ENCODE assay signal across 24 cellular contexts in the genomic region with DNA sequence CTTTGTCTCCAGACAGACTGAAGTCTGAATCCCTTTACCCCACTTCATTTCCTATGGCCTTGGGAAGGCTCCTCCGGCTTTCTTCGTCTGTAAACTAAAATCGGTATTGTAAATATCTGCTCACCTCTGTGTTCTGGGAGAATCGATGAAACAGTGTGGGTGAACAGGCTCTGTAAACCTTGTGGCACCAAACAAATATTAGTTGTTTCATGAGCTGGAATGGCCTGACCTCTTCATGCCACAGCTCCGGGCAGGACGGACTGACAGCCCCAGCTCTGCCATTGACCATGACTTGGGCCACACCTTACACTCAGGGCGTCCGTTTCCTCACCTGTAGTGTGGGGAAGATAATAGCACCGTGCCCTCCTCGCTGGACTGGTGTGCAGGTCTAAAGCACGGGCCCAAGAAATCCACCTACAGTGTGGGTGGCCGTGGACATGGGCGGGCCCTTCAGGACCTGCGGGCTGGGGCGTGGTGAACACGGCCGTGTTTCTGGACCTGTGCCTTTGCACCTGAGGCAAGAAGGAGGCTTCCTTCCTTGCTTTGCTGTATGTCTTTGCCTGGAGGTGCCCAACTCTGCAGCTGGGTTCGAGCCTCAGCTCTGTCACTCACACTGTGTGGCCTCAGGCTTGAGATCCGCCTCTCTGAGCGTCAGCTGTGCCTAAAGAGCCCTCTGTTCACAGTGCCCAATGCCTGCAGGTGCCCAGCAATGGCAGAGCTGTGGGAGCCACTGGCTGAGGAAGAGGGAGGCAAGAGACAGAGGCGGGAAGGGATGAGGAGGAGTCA. TPM values are rescaled to one million over a fixed set of nuclear protein-coding genes. Genes with fewer than 3 reads are reported as not detected.
"Had no signal": no experiment of that assay in that cellular context is flagged by ENCODE, and none has a peak within 500 bp of the region (broad histone marks: within the 10 kb centered on the region; RNA-seq: fewer than 3 reads in every experiment).

No MANE protein-coding gene starts in this region.

- H3K27me3 Mint-ChIP-seq: naive thymus-derived CD4-positive, alpha-beta T cell had no signal

- H3K4me3 ChIP-seq: coronary artery, heart left ventricle, left lung, lung, pancreas, stomach, upper lobe of left lung, uterus had no signal

- DNase-seq: central memory CD4-positive, alpha-beta T cell; effector CD4-positive, alpha-beta T cell; endodermal cell; erythroblast; foreskin melanocyte; heart left ventricle; hippocampal formation; kidney glomerular epithelial cell; mesendoderm; naive thymus-derived CD4-positive, alpha-beta T cell; nephron progenitor cell; nucleus accumbens; pancreas; small intestine; stimulated activated CD4-positive, alpha-beta T cell treated with anti-CD3 and anti-CD28 coated beads, Interleukin-12 subunit alpha, Interleukin-12 subunit beta, amount 100 ng/mL, for 4 hours; stimulated activated naive CD4-positive, alpha-beta T cell; stomach; upper lobe of left lung; uterus had no signal

- H3K9me3 Mint-ChIP-seq: naive thymus-derived CD4-positive, alpha-beta T cell; nephron progenitor cell had no signal

- H3K9me3 ChIP-seq: heart left ventricle, left lung, pancreas, stomach, upper lobe of left lung, uterus had no signal

- H3K27ac Mint-ChIP-seq: endodermal cell; naive thymus-derived CD4-positive, alpha-beta T cell; nephron progenitor cell had no signal

- H3K27ac ChIP-seq: coronary artery, heart left ventricle, left lung, pancreas, upper lobe of left lung, uterus had no signal

- H3K4me1 Mint-ChIP-seq: naive thymus-derived CD4-positive, alpha-beta T cell had no signal

- H3K36me3 ChIP-seq: heart left ventricle, left lung, pancreas, stomach, upper lobe of left lung, uterus had no signal

- ATAC-seq: left lung; naive thymus-derived CD4-positive, alpha-beta T cell; pancreas had no signal

- H3K4me1 ChIP-seq: left lung, upper lobe of left lung, uterus had no signal

- H3K27me3 ChIP-seq: heart left ventricle, left lung, pancreas, stomach, upper lobe of left lung, uterus had no signal

- H3K4me3 Mint-ChIP-seq: endodermal cell; naive thymus-derived CD4-positive, alpha-beta T cell; nephron progenitor cell had no signal

RNA-seq across cellular contexts. Expression of gene NECAB2, which starts 21.1 kb away (rescaled TPM):
- total RNA-seq: dermis microvascular lymphatic vessel endothelial cell; glomerular endothelial cell; naive thymus-derived CD4-positive, alpha-beta T cell had no signal
- polyA plus RNA-seq: naive thymus-derived CD4-positive, alpha-beta T cell had no signal
